In the genomic region with DNA sequence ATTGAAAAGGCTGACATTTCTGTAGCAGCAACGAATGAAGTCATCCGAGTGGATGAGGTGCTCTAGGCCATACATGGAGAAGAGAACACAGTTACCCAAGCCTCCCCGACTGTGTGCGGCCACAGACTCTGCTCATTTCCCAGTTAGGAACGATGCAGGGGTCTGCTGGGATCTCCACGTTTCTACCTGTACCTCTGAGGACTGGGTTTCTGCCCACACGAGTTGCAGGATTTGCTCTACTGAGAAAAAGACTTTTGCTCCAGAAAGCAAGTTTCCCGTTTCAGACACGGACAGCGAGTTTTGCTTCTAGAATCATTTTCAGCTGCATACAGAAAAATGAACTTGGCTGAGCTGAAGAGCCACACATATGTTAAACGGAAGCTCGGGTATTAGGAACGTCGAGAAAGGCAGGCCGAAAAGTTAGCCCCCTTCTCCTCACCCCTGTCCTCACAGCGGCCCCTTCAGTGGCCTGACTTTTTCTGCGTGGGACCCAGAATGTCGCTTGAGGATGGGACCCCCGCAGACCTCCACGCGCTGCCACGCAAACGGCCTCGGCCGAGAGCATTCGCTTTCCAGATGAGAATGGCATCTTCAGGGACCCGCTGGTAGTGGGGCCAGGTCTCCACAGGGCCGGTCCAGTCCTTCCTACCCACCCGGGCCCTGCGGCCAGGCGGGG, we compare ENCODE assay signal across 8 cellular contexts. TPM values are rescaled to one million over a fixed set of nuclear protein-coding genes. Genes with fewer than 3 reads are reported as not detected.
DNase-seq lines count a peak whose midpoint lies in the region; ATAC-seq and TF ChIP-seq lines count a peak whose summit lies in the region.

No MANE protein-coding gene starts in this region.

- peaks cover 15% of the 10 kb centered on the region; the same call in 1 of the 2 replicates for H3F3A ChIP-seq in PC-9 (ENCODE audit: insufficient read depth, low read depth)

- no peaks in the 10 kb centered on the region for H3K36me3 Mint-ChIP-seq in neural crest cell (ENCODE audit: low read depth)

- ATAC-seq in GM19351 (IDR thresholded peaks at IDR 0.05; ENCODE audit: unreplicated experiment): no peak

- H3K27me3 ChIP-seq in PC-9 (ENCODE audit: insufficient read depth, low read depth): no peaks in the 10 kb centered on the region

- intact Hi-C loops in PC-9 (cut with micrococcal nuclease; ENCODE audit: unreplicated experiment): loop anchor here (5.0 kb wide), 1 partner anchor 245 kb away; no protein-coding TSS in a partner anchor

- H2AFZ ChIP-seq in PC-9: no peak overlapping the region

- CTCF ChIA-PET in PC-9 (lab: Charles Lee): interaction anchor here (0.6 kb wide), 1 partner anchor 63 kb away, joined by 3 read pairs; no protein-coding TSS in a partner anchor

- H3K79me2 ChIP-seq in PC-9 (ENCODE audit: low read depth): peaks cover 41% of the 10 kb centered on the region

- DNase-seq in PC-9 (no peak), epithelial cell of proximal tubule (ENCODE audit: low read depth) (no peak), neural crest cell (ENCODE audit: low read depth, low spot score) (no peak), NCI-H1092 (lab: John Stamatoyannopoulos, UW) (no peak)
- no peak for DNase-seq in NK-92 treated with Interleukin-12 subunit alpha and Interleukin-12 subunit beta, amount 100 ng/mL, for 24 hours (lab: John Stamatoyannopoulos, UW)
- DNase-seq in stimulated activated CD8-positive, alpha-beta memory T cell treated with anti-CD3 and anti-CD28 coated beads, Interleukin-4, amount 100 ng/mL, for 48 hours: no peak

- no peaks in the 10 kb centered on the region for H3K9me2 ChIP-seq in PC-9 (ENCODE audit: insufficient read depth)

- no peak overlapping the region for H3K27ac ChIP-seq in PC-9

- H3K9me3 Mint-ChIP-seq in neural crest cell: no peaks in the 10 kb centered on the region

- peaks cover 47% of the 10 kb centered on the region for H3K27me3 Mint-ChIP-seq in neural crest cell (ENCODE audit: low read depth)

- no peaks in the 10 kb centered on the region for H3K9me3 ChIP-seq in PC-9 (ENCODE audit: insufficient read depth, low read depth)

- 0 out of 2 replicates have a peak, but pooled peaks cover 1% of the 10 kb centered on the region for H3K36me3 ChIP-seq in PC-9 (ENCODE audit: low read depth)

- peak overlapping the region; percentile 65; the same call in 1 of the 2 replicates for H3K4me3 ChIP-seq in GM08714 (ENCODE audit: low read length)
- peak overlapping the region; percentile 49; the same call in 1 of the 2 replicates for H3K4me3 ChIP-seq in PC-9
- H3K4me3 ChIP-seq in epithelial cell of proximal tubule (ENCODE audit: low read depth, low read length): peak overlapping the region; percentile 92

- BruUV-seq in PC-9 (replicated peaks; lab: Mats Ljungman, UMichigan): no TSS peak

- TF ChIP-seq CTCF in PC-9 (conservative IDR thresholded peaks at IDR 0.05) (no peak), epithelial cell of proximal tubule (conservative IDR thresholded peaks at IDR 0.05; ENCODE audit: low read depth, low read length) (no peak), neural crest cell (conservative IDR thresholded peaks at IDR 0.05) (no peak)

- H4K20me1 ChIP-seq in PC-9 (ENCODE audit: insufficient read depth): no peaks in the 10 kb centered on the region

- H3K27ac Mint-ChIP-seq in neural crest cell (ENCODE audit: unreplicated experiment): no peak overlapping the region

- H3K4me1 Mint-ChIP-seq in neural crest cell: peaks cover 28% of the 10 kb centered on the region

- H3K4me2 ChIP-seq in PC-9: peak overlapping the region; percentile 62

- POLR2A ChIA-PET in PC-9 (lab: Charles Lee; ENCODE audit: unreplicated experiment): no interaction called here

- peak overlapping the region; percentile 54 for H3K4me3 Mint-ChIP-seq in neural crest cell

- H3K4me1 ChIP-seq in PC-9 (replicated peaks; ENCODE audit: insufficient read depth): peaks cover 42% of the 10 kb centered on the region

RNA-seq across cellular contexts. Expression of a gene that starts 0.6 kb away (rescaled TPM):
- total RNA-seq in PC-9 (2021) (48.6 and 51.0 TPM in 2 replicates), epithelial cell of proximal tubule (17.7 and 31.2 TPM in 2 replicates), neural crest cell (18.9 and 23.6 TPM in 2 replicates)
